ENCODE assay signal across 19 cellular contexts in the genomic region with DNA sequence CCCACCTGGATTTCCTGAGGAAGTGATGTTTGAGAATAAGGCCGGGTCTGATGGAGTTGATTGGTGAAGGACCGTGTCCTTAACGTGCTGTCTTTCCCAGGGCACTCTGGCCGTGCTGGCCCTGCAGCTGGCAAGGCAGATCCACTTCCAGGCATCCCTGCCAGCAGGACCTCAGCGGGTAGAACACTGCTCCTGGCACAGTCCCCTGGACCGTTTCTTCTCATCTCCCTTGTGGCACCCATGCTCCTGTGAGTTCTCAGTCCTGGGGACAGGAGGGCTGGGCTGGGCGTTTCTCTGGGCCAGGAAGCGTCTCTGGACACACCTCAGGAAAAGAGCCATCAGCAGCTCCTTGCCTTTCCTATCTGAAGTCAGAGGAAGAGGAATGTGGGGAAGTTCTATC. TPM values are rescaled to one million over a fixed set of nuclear protein-coding genes. Genes with fewer than 3 reads are reported as not detected.
"Had no signal": no experiment of that assay in that cellular context is flagged by ENCODE, and none has a peak within 500 bp of the region (broad histone marks: within the 10 kb centered on the region; RNA-seq: fewer than 3 reads in every experiment).

No MANE protein-coding gene starts in this region.

- H3K27ac Mint-ChIP-seq: T-helper 1 cell treated with Interleukin-12 subunit alpha and Interleukin-12 subunit beta and Interleukin-4 antibody, amounts not matched to agents 30 μg/mL and 1 μg/mL, for 36 hours had no signal

- ATAC-seq: activated naive CD8-positive, alpha-beta T cell treated with anti-CD3 and anti-CD28 coated beads, Interleukin-2, amount 50 U/mL, for 24 hours; activated T-cell treated with anti-CD3 and anti-CD28 coated beads, Interleukin-2, amount 50 U/mL, for 4 hours; body of pancreas; left lobe of liver; mucosa of descending colon had no signal

- H3K9me3 ChIP-seq: body of pancreas, mucosa of descending colon, stomach, suprapubic skin, transverse colon had no signal

- H3K4me3 Mint-ChIP-seq: activated naive CD8-positive, alpha-beta T cell treated with anti-CD3 and anti-CD28 coated beads, Interleukin-2, amount 50 U/mL, for 24 hours; activated T-cell treated with anti-CD3 and anti-CD28 coated beads, Interleukin-2, amount 50 U/mL, for 4 hours; T-helper 1 cell treated with Interleukin-12 subunit alpha and Interleukin-12 subunit beta and Interleukin-4 antibody, amounts not matched to agents 30 μg/mL and 1 μg/mL, for 36 hours had no signal

- H3K27me3 ChIP-seq: body of pancreas, cardiac muscle cell, stomach, suprapubic skin, transverse colon had no signal

- H3K9me3 Mint-ChIP-seq: activated naive CD8-positive, alpha-beta T cell treated with anti-CD3 and anti-CD28 coated beads, Interleukin-2, amount 50 U/mL, for 24 hours; activated T-cell treated with anti-CD3 and anti-CD28 coated beads, Interleukin-2, amount 50 U/mL, for 4 hours; T-helper 1 cell treated with Interleukin-12 subunit alpha and Interleukin-12 subunit beta and Interleukin-4 antibody, amounts not matched to agents 30 μg/mL and 1 μg/mL, for 36 hours had no signal

- DNase-seq: activated CD4-positive, CD25-positive, alpha-beta regulatory T cell treated with anti-CD3 and anti-CD28 coated beads, Interleukin-2, amount 50 U/mL, for 72 hours; activated CD8-positive, alpha-beta memory T cell treated with anti-CD3 and anti-CD28 coated beads, Interleukin-2, amount 50 U/mL, for 48 hours; activated effector memory CD4-positive, alpha-beta T cell treated with Interleukin-2 at 50 U/mL for 16 hours; activated naive CD4-positive, alpha-beta T cell treated with anti-CD3 and anti-CD28 coated beads, Interleukin-2, amount 50 U/mL, for 16 hours; activated naive CD8-positive, alpha-beta T cell treated with anti-CD3 and anti-CD28 coated beads, Interleukin-2, amount 50 U/mL, for 24 hours; activated T-cell treated with anti-CD3 and anti-CD28 coated beads, Interleukin-2, amount 50 U/mL, for 4 hours; body of pancreas; kidney; mucosa of descending colon; stimulated activated CD4-positive, alpha-beta T cell treated with anti-CD3 and anti-CD28 coated beads, Interleukin-1b, Interleukin-23, amount 100 ng/mL, for 48 hours; stomach; transverse colon; WERI-Rb-1 had no signal

- H3K4me3 ChIP-seq: body of pancreas, cardiac muscle cell, mucosa of descending colon, skin epidermis, stomach, suprapubic skin, transverse colon had no signal

- H3K27me3 Mint-ChIP-seq: activated naive CD8-positive, alpha-beta T cell treated with anti-CD3 and anti-CD28 coated beads, Interleukin-2, amount 50 U/mL, for 24 hours had no signal

- H3K27ac ChIP-seq: body of pancreas, cardiac muscle cell, skin epidermis, stomach, suprapubic skin, transverse colon, WERI-Rb-1 had no signal

RNA-seq across cellular contexts. Expression of gene PCDH1, which starts 49.8 kb away (rescaled TPM):
- total RNA-seq: activated CD8-positive, alpha-beta memory T cell treated with anti-CD3 and anti-CD28 coated beads for 36 hours had no signal
